In genomic region chr20:50491926-50492634, GRCh38 we compare ENCODE assay signal across 12 cellular contexts.
DNase-seq lines count a peak whose midpoint lies in the region; TF ChIP-seq lines count a peak whose summit lies in the region.
"Had no signal": no experiment of that assay in that cellular context is flagged by ENCODE, and none has a peak within 500 bp of the region (broad histone marks: within the 10 kb centered on the region; RNA-seq: fewer than 3 reads in every experiment).

No MANE protein-coding gene starts in this region.

- H3K27ac ChIP-seq in brain microvascular endothelial cell = peak overlapping the region; percentile 31

- H3K36me3 ChIP-seq in brain microvascular endothelial cell (replicated peaks) = no peaks in the 10 kb centered on the region

- H3K4me3 ChIP-seq in brain microvascular endothelial cell (ENCODE audit: low read depth, low read length) = no peak overlapping the region
- H3K4me3 ChIP-seq: A549 had no signal

- DNase-seq in NCI-H2171 treated with DMSO at 0.1 percent for 48 hours (lab: John Stamatoyannopoulos, UW) = peak; percentile 20
- no peak for DNase-seq in NCI-H2171 (lab: John Stamatoyannopoulos, UW)
- DNase-seq in NCI-H146 treated with DMSO at 0.1 percent for 48 hours (lab: John Stamatoyannopoulos, UW; ENCODE audit: unreplicated experiment) = peak; percentile 17
- no peak for DNase-seq in brain microvascular endothelial cell
- DNase-seq in non-pigmented ciliary epithelial cell (ENCODE audit: low read depth) = peak; percentile 50
- DNase-seq in stimulated activated CD4-positive, alpha-beta T cell treated with anti-CD3 and anti-CD28 coated beads, Interleukin-4, amount 100 ng/mL, for 4 hours = no peak
- no peak for DNase-seq in AML-193 (lab: John Stamatoyannopoulos, UW)
- no peak for DNase-seq in NCI-H748 treated with DMSO at 0.1 percent for 48 hours (lab: John Stamatoyannopoulos, UW)
- DNase-seq: activated CD4-positive, alpha-beta T cell treated with anti-CD3 and anti-CD28 coated beads, Interleukin-2, amount 50 U/mL, for 1 hour; endodermal cell; NCI-H526 treated with DMSO at 0.1 percent for 48 hours had no signal

- in situ Hi-C loops in brain microvascular endothelial cell (cut with HindIII; ENCODE audit: low pct_ligation_motif_present, low sequenced_read_pairs) = no loop called here

- no peaks in the 10 kb centered on the region for H3K27me3 ChIP-seq in brain microvascular endothelial cell (replicated peaks)

- no peak for TF ChIP-seq CTCF in brain microvascular endothelial cell (IDR thresholded peaks at IDR 0.05; ENCODE audit: low read depth, low read length, missing control alignments)

Comparison
In these comparisons a context has a peak if more than half of its experiments do, and no peak if none do; other contexts are left out.
1. DNase-seq: peak in NCI-H2171 treated with DMSO at 0.1 percent for 48 hours (single experiment), NCI-H146 treated with DMSO at 0.1 percent for 48 hours (single experiment) and non-pigmented ciliary epithelial cell (single experiment); none in NCI-H2171 (single experiment), brain microvascular endothelial cell (single experiment), stimulated activated CD4-positive, alpha-beta T cell treated with anti-CD3 and anti-CD28 coated beads, Interleukin-4, amount 100 ng/mL, for 4 hours (0 of 2), AML-193 (0 of 2) and NCI-H748 treated with DMSO at 0.1 percent for 48 hours (single experiment).